23 cellular contexts compared by ENCODE assay signal in genomic region chr9:15404171-15404570, GRCh38.
"Had no signal": no experiment of that assay in that cellular context is flagged by ENCODE, and none has a peak within 500 bp of the region (broad histone marks: within the 10 kb centered on the region; RNA-seq: fewer than 3 reads in every experiment).

No MANE protein-coding gene starts in this region.

- H3K4me3 ChIP-seq: colonic mucosa, left ventricle myocardium inferior, lung, ovary, right atrium auricular region, sigmoid colon, suprapubic skin, tibial nerve, upper lobe of right lung, vagina had no signal

- H3K9me3 ChIP-seq: colonic mucosa, neutrophil, ovary, right atrium auricular region, sigmoid colon, suprapubic skin, upper lobe of right lung, vagina had no signal

- H3K27me3 ChIP-seq: colonic mucosa, foreskin keratinocyte, neutrophil, ovary, right atrium auricular region, sigmoid colon, suprapubic skin, tibial nerve, upper lobe of right lung, vagina had no signal

- H3K36me3 ChIP-seq: colonic mucosa, left ventricle myocardium inferior, neutrophil, ovary, right atrium auricular region, sigmoid colon, suprapubic skin, tibial nerve, upper lobe of right lung, vagina had no signal

- ATAC-seq: foreskin keratinocyte, left cardiac atrium, upper lobe of right lung had no signal

- H3K27ac ChIP-seq: colonic mucosa, foreskin keratinocyte, left ventricle myocardium inferior, neutrophil, ovary, right atrium auricular region, sigmoid colon, suprapubic skin, tibial nerve, upper lobe of right lung, vagina had no signal

- H3K4me1 ChIP-seq: colonic mucosa, foreskin keratinocyte, left ventricle myocardium inferior, sigmoid colon, suprapubic skin, tibial nerve, upper lobe of right lung, vagina had no signal

- DNase-seq: colonic mucosa; effector CD4-positive, alpha-beta T cell; endodermal cell; erythroblast; foreskin keratinocyte; immature natural killer cell; left cardiac atrium; left ventricle myocardium inferior; mesendoderm; naive B cell; nephron progenitor cell; ovary; sigmoid colon; small intestine; stimulated activated CD4-positive, alpha-beta T cell treated with anti-CD3 and anti-CD28 coated beads, Interleukin-12 subunit alpha, Interleukin-12 subunit beta, amount 100 ng/mL, for 4 hours; stimulated activated naive CD4-positive, alpha-beta T cell treated with Interleukin-2 at 50 U/mL for 16 hours; upper lobe of right lung had no signal
